In the genomic region with DNA sequence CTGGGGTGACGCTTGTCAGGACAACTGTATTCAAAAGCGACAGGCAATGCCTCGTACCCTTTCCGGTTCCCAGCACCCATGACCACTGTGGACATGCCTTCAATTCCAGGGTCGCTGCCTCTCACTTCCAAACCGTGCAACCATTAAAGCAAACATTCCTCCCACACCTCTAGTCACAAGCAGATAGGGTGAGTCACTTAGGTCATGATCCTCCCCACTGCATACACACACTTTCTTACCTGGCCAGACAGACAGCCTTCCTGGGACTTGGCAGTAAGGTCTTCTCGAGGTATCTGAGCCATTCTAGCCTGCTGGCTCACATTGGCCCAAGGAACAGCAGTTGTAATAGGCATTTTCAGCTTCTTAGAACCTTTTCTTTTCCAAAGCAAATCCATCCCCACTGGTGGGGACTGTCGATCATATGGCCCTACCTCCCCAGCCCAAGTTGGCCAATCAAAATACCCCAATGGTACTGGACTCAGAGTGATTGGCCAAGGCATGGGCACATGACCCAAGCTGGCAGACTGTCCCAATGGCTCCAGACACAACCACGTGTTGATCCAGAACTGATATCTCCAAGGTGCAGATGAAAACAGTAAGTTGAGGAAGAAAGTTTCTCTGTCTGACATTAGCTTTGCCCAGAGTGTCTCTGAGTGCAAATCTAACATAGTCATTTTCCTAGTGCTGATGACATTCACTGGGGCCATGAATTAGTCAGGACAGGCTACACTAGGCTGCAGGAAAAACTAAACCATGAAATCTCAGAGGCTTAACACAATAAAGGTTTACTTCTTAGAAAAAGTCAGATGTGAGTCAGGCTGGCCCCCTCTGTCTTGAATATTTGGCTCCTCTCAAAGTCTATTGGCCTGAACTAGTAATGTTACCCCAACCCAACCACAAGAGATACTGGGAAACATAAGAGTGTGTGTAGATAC, we compare ENCODE assay signal across 20 cellular contexts.
DNase-seq lines count a peak whose midpoint lies in the region; ATAC-seq, FAIRE-seq and TF ChIP-seq lines count a peak whose summit lies in the region.
"Had no signal": no experiment of that assay in that cellular context is flagged by ENCODE, and none has a peak within 500 bp of the region (broad histone marks: within the 10 kb centered on the region; RNA-seq: fewer than 3 reads in every experiment).

No MANE protein-coding gene starts in this region.

- POLR2A ChIA-PET in MCF 10A (lab: Yijun Ruan, JAX) = no interaction called here
- POLR2A ChIA-PET in Panc1 (lab: Charles Lee) = no interaction called here
- POLR2A ChIA-PET in H1 (lab: Charles Lee; ENCODE audit: partially characterized antibody) = no interaction called here

- H3K4me1 Mint-ChIP-seq in MCF 10A (ENCODE audit: insufficient read depth, unreplicated experiment) = no peaks in the 10 kb centered on the region
- H3K4me1 Mint-ChIP-seq in stimulated activated naive CD8-positive, alpha-beta T cell treated with anti-CD3 and anti-CD28 coated beads, Interleukin-15, Interleukin-2, amounts not matched to agents 100 ng/mL and 50 ng/mL, for 24 hours (ENCODE audit: low read depth) = peaks cover 15% of the 10 kb centered on the region
- no peaks in the 10 kb centered on the region for H3K4me1 Mint-ChIP-seq in activated T-helper 1 cell treated with anti-CD3 and anti-CD28 coated beads, Interleukin-12 subunit alpha, Interleukin-12 subunit beta, Interleukin-2, Interleukin-4 antibody, amounts not matched to agents 30 ng/mL and 10 ng/mL and 1 ng/mL, durations not matched to agents 14 hours and 24 hours and 36 hours (ENCODE audit: low read depth)

- intact Hi-C loops in MCF 10A (cut with micrococcal nuclease) = no loop called here
- intact Hi-C loops in breast epithelium (cut with DNase I; ENCODE audit: low total_unique reads) = no loop called here
- intact Hi-C loops in Panc1 (cut with micrococcal nuclease; ENCODE audit: unreplicated experiment) = no loop called here
- intact Hi-C loops in activated T-helper 1 cell treated with anti-CD3 and anti-CD28 coated beads, Interleukin-12 subunit alpha, Interleukin-12 subunit beta, Interleukin-2, Interleukin-4 antibody, amounts not matched to agents 30 ng/mL and 10 ng/mL and 1 ng/mL, durations not matched to agents 14 hours and 24 hours and 36 hours (cut with micrococcal nuclease) = no loop called here

- H3K36me3 Mint-ChIP-seq in MCF 10A (ENCODE audit: insufficient read depth, unreplicated experiment) = no peaks in the 10 kb centered on the region
- no peaks in the 10 kb centered on the region for H3K36me3 Mint-ChIP-seq in stimulated activated naive CD8-positive, alpha-beta T cell treated with anti-CD3 and anti-CD28 coated beads, Interleukin-15, Interleukin-2, amounts not matched to agents 100 ng/mL and 50 ng/mL, for 24 hours (ENCODE audit: low read depth)
- H3K36me3 Mint-ChIP-seq in activated T-helper 1 cell treated with anti-CD3 and anti-CD28 coated beads, Interleukin-12 subunit alpha, Interleukin-12 subunit beta, Interleukin-2, Interleukin-4 antibody, amounts not matched to agents 30 ng/mL and 10 ng/mL and 1 ng/mL, durations not matched to agents 14 hours and 24 hours and 36 hours (ENCODE audit: low read depth) = no peaks in the 10 kb centered on the region
- H3K36me3 Mint-ChIP-seq: mesothelial cell of epicardium had no signal

- no peak for FAIRE-seq in H1 (lab: Jason Lieb, UNC)
- FAIRE-seq: D721Med had no signal

- no peak overlapping the region for H2AK5ac ChIP-seq in H1 (ENCODE audit: low read depth, low read length)

- H3K4ac ChIP-seq in H1 (replicated peaks; ENCODE audit: insufficient read length, low read depth, low read length) = no peak overlapping the region

- ATAC-seq in Panc1 = peak; percentile 12; the same call in 1 of the 2 replicates
- ATAC-seq: left lung; naive thymus-derived CD8-positive, alpha-beta T cell had no signal

- H3K27ac Mint-ChIP-seq in MCF 10A (ENCODE audit: low read depth, unreplicated experiment) = no peak overlapping the region
- peak overlapping the region; percentile 32 for H3K27ac Mint-ChIP-seq in stimulated activated naive CD8-positive, alpha-beta T cell treated with anti-CD3 and anti-CD28 coated beads, Interleukin-15, Interleukin-2, amounts not matched to agents 100 ng/mL and 50 ng/mL, for 24 hours
- no peak overlapping the region for H3K27ac Mint-ChIP-seq in activated T-helper 1 cell treated with anti-CD3 and anti-CD28 coated beads, Interleukin-12 subunit alpha, Interleukin-12 subunit beta, Interleukin-2, Interleukin-4 antibody, amounts not matched to agents 30 ng/mL and 10 ng/mL and 1 ng/mL, durations not matched to agents 14 hours and 24 hours and 36 hours
- H3K27ac Mint-ChIP-seq: mesothelial cell of epicardium had no signal

- H2BK20ac ChIP-seq in H1 (ENCODE audit: low read length) = no peak overlapping the region

- no peak overlapping the region for H3K14ac ChIP-seq in H1 (ENCODE audit: insufficient read length)

- no peak for TF ChIP-seq POLR2A in breast epithelium (IDR thresholded peaks at IDR 0.05)
- TF ChIP-seq POLR2A in H1 (IDR thresholded peaks at IDR 0.05; ENCODE audit: control extremely low read depth in 1 of 2, low read depth in 2 of 2, low read length in 2 of 2) = no peak
- TF ChIP-seq POLR2A in Peyer's patch (IDR thresholded peaks at IDR 0.05) = no peak

- WGBS in H1 (ENCODE audit: extremely low coverage in 1 of 2, insufficient coverage in 1 of 2, insufficient read length in 1 of 2, insufficient replicate concordance in 2 of 2, low coverage in 1 of 2, low lambda C conversion rate in 2 of 2, missing lambda C conversion rate in 1 of 2), 2 experiments = 95% methylated on average over 9 of the region's 9 CpGs; no CpG with 5 or more reads in 1 of the 2 experiments

- peak overlapping the region; percentile 19; the same call in 1 of the 2 replicates for H2BK15ac ChIP-seq in H1 (ENCODE audit: low read length)

- H4K91ac ChIP-seq in H1 (replicated peaks; ENCODE audit: insufficient read length, low read length) = no peak overlapping the region

- DNase-seq in MCF 10A (ENCODE audit: unreplicated experiment) = peak; percentile 18
- no peak for DNase-seq in breast epithelium (ENCODE audit: low spot score in 2 of 2)
- DNase-seq in Panc1 (ENCODE audit: low read depth, low spot score) = no peak
- no peak for DNase-seq in H1 (ENCODE audit: low read depth in 1 of 2, low spot score in 2 of 2)
- DNase-seq in Peyer's patch = no peak
- no peak for DNase-seq in DMS79 treated with DMSO at 0.1 percent for 48 hours (lab: John Stamatoyannopoulos, UW)
- DNase-seq in activated T-helper 1 cell treated with anti-CD3 and anti-CD28 coated beads, Interleukin-12 subunit alpha, Interleukin-12 subunit beta, Interleukin-2, Interleukin-4 antibody, amounts not matched to agents 30 ng/mL and 10 ng/mL and 1 ng/mL, durations not matched to agents 14 hours and 24 hours and 36 hours (ENCODE audit: low spot score) = no peak
- DNase-seq: activated naive CD4-positive, alpha-beta T cell; dermis blood vessel endothelial cell; GOT3; head of caudate nucleus; KG1; left lung; naive thymus-derived CD8-positive, alpha-beta T cell; NCI-H187 had no signal

- H2BK12ac ChIP-seq in H1 (ENCODE audit: low read depth, low read length) = no peak overlapping the region

- no peaks in the 10 kb centered on the region for H3K9me3 Mint-ChIP-seq in MCF 10A (ENCODE audit: unreplicated experiment)
- peaks cover 4% of the 10 kb centered on the region for H3K9me3 Mint-ChIP-seq in stimulated activated naive CD8-positive, alpha-beta T cell treated with anti-CD3 and anti-CD28 coated beads, Interleukin-15, Interleukin-2, amounts not matched to agents 100 ng/mL and 50 ng/mL, for 24 hours
- peaks cover 4% of the 10 kb centered on the region for H3K9me3 Mint-ChIP-seq in activated T-helper 1 cell treated with anti-CD3 and anti-CD28 coated beads, Interleukin-12 subunit alpha, Interleukin-12 subunit beta, Interleukin-2, Interleukin-4 antibody, amounts not matched to agents 30 ng/mL and 10 ng/mL and 1 ng/mL, durations not matched to agents 14 hours and 24 hours and 36 hours
- H3K9me3 Mint-ChIP-seq: mesothelial cell of epicardium had no signal

- H4K20me1 ChIP-seq in H1 (replicated peaks in 1 of 2; ENCODE audit: control insufficient read depth in 1 of 2, insufficient read depth in 2 of 2, low read length in 2 of 2) = no peaks in the 10 kb centered on the region

- H3K27ac ChIP-seq in breast epithelium = no peak overlapping the region
- H3K27ac ChIP-seq in Panc1 (ENCODE audit: low read length) = no peak overlapping the region
- no peak overlapping the region for H3K27ac ChIP-seq in H1 (ENCODE audit: low read depth, low read length)
- no peak overlapping the region for H3K27ac ChIP-seq in Peyer's patch
- H3K27ac ChIP-seq: C4-2B, left lung, right atrium auricular region had no signal

- BruUV-seq in MCF 10A (replicated peaks; lab: Mats Ljungman, UMichigan) (no TSS peak), Panc1 (replicated peaks; lab: Mats Ljungman, UMichigan) (no TSS peak)

- no peak overlapping the region for H2BK120ac ChIP-seq in H1 (replicated peaks; ENCODE audit: low read depth, low read length)

- no peak overlapping the region for H3K9ac ChIP-seq in H1 (replicated peaks in 1 of 4; ENCODE audit: extremely low read depth in 1 of 4, low read depth in 3 of 4, low read length in 3 of 4)

- TF ChIP-seq EP300 in H1 (IDR thresholded peaks at IDR 0.05; ENCODE audit: borderline replicate concordance in 1 of 2, low read depth in 2 of 2, low read length in 2 of 2) = no peak

- H3K27me3 ChIP-seq in breast epithelium (no peaks in the 10 kb centered on the region), Panc1 (ENCODE audit: control insufficient read depth, insufficient read depth, low read length) (peaks cover 4% of the 10 kb centered on the region), H1 (replicated peaks in 1 of 4; ENCODE audit: control insufficient read depth in 3 of 4, extremely low read depth in 1 of 4, insufficient read depth in 3 of 4, low read length in 3 of 4) (no peaks in the 10 kb centered on the region), Peyer's patch (no peaks in the 10 kb centered on the region)
- H3K27me3 ChIP-seq: left lung, right atrium auricular region had no signal

- no peaks in the 10 kb centered on the region for H3K79me1 ChIP-seq in H1 (ENCODE audit: low read depth, low read length)

- H3K18ac ChIP-seq in H1 (ENCODE audit: extremely low read depth, low read length) = no peak overlapping the region

- H3K9me3 ChIP-seq in breast epithelium (peaks cover 0 to 4% of the 10 kb centered on the region in 2 donors), Panc1 (ENCODE audit: control insufficient read depth, insufficient read depth, low read depth, low read length) (no peaks in the 10 kb centered on the region), H1 (ENCODE audit: insufficient read depth in 2 of 2, low read depth in 1 of 2, low read length in 1 of 2) (no peaks in the 10 kb centered on the region), Peyer's patch (no peaks in the 10 kb centered on the region)
- H3K9me3 ChIP-seq: left lung, right atrium auricular region had no signal

- H3K23ac ChIP-seq in H1 (ENCODE audit: insufficient read length) = no peak overlapping the region

- TF ChIP-seq CTCF in MCF 10A (IDR thresholded peaks at IDR 0.05; ENCODE audit: unreplicated experiment) (no peak), breast epithelium (IDR thresholded peaks at IDR 0.05) (no peak), Panc1 (IDR thresholded peaks at IDR 0.05) (no peak), H1 (IDR thresholded peaks at IDR 0.05; ENCODE audit: control extremely low read depth in 1 of 3, insufficient read depth in 1 of 3, low read depth in 1 of 3, low read length in 3 of 3) (no peak), Peyer's patch (IDR thresholded peaks at IDR 0.05) (no peak)

- H3K4me3 ChIP-seq in breast epithelium = no peak overlapping the region
- no peak overlapping the region for H3K4me3 ChIP-seq in Panc1 (ENCODE audit: low read depth in 2 of 2, low read length in 2 of 2)
- H3K4me3 ChIP-seq in H1 (ENCODE audit: extremely low read depth in 1 of 4, insufficient read depth in 2 of 4, low read depth in 3 of 4, low read length in 4 of 4) = no peak overlapping the region
- H3K4me3 ChIP-seq in Peyer's patch = no peak overlapping the region
- H3K4me3 ChIP-seq: left lung, right atrium auricular region had no signal

- TF ChIP-seq RAD21 in H1 (IDR thresholded peaks at IDR 0.05 in 1 of 2, conservative IDR thresholded peaks at IDR 0.05 in 1 of 2; ENCODE audit: low read depth in 2 of 2, low read length in 2 of 2) = no peak

- no peaks in the 10 kb centered on the region; the same call in 1 of the 2 replicates for H3K23me2 ChIP-seq in H1 (ENCODE audit: low read depth, low read length)

- no peak overlapping the region for H3K4me2 ChIP-seq in H1 (ENCODE audit: insufficient read depth in 1 of 2, low read depth in 2 of 2, low read length in 2 of 2)

- H4K5ac ChIP-seq in H1 (ENCODE audit: insufficient read length, low read depth, low read length) = no peak overlapping the region

- no peaks in the 10 kb centered on the region for H3K79me2 ChIP-seq in H1 (ENCODE audit: control insufficient read depth in 1 of 2, insufficient read depth in 2 of 2, low read length in 2 of 2)

- CTCF ChIA-PET in MCF 10A (lab: Yijun Ruan, JAX) (no interaction called here), Panc1 (lab: Charles Lee) (no interaction called here), H1 (lab: Charles Lee; ENCODE audit: partially characterized antibody) (interaction anchor here (0.6 to 1.2 kb wide), 2 partner anchors 77 to 159 kb away, joined by 3 read pairs; no protein-coding TSS in a partner anchor)

- H3K27me3 Mint-ChIP-seq in MCF 10A (ENCODE audit: insufficient read depth, unreplicated experiment) = peaks cover 11% of the 10 kb centered on the region
- H3K27me3 Mint-ChIP-seq in stimulated activated naive CD8-positive, alpha-beta T cell treated with anti-CD3 and anti-CD28 coated beads, Interleukin-15, Interleukin-2, amounts not matched to agents 100 ng/mL and 50 ng/mL, for 24 hours = peaks cover 20% of the 10 kb centered on the region
- H3K27me3 Mint-ChIP-seq in activated T-helper 1 cell treated with anti-CD3 and anti-CD28 coated beads, Interleukin-12 subunit alpha, Interleukin-12 subunit beta, Interleukin-2, Interleukin-4 antibody, amounts not matched to agents 30 ng/mL and 10 ng/mL and 1 ng/mL, durations not matched to agents 14 hours and 24 hours and 36 hours (ENCODE audit: insufficient read depth) = peaks cover 3% of the 10 kb centered on the region

- H2AFZ ChIP-seq in H1 (ENCODE audit: low read length) = no peak overlapping the region

- in situ Hi-C loops in Panc1 (cut with HindIII; ENCODE audit: low pct_unique_long_range_greater_than_20kb, low sequenced_read_pairs) = no loop called here

- no peak overlapping the region for H4K8ac ChIP-seq in H1 (ENCODE audit: extremely low read depth, insufficient read depth, low read length)

- H3K36me3 ChIP-seq in breast epithelium (no peaks in the 10 kb centered on the region), Panc1 (ENCODE audit: control insufficient read depth, insufficient read depth, low read length) (no peaks in the 10 kb centered on the region), H1 (ENCODE audit: control insufficient read depth in 2 of 4, insufficient read depth in 4 of 4, low read length in 3 of 4) (no peaks in the 10 kb centered on the region), Peyer's patch (no peaks in the 10 kb centered on the region)
- H3K36me3 ChIP-seq: left lung, right atrium auricular region had no signal

- H3K56ac ChIP-seq in H1 (replicated peaks; ENCODE audit: insufficient read length, low read depth, low read length) = no peak overlapping the region

- no peaks in the 10 kb centered on the region for H3K4me1 ChIP-seq in breast epithelium
- H3K4me1 ChIP-seq in Panc1 (ENCODE audit: control insufficient read depth, insufficient read depth, low read length) = no peaks in the 10 kb centered on the region
- H3K4me1 ChIP-seq in H1 (replicated peaks in 1 of 4; ENCODE audit: control insufficient read depth in 3 of 4, insufficient read depth in 4 of 4, low read length in 3 of 4) = peaks cover 0 to 7% (median 3%) of the 10 kb centered on the region in 4 experiments; a peak in 4 of 7 replicates
- H3K4me1 ChIP-seq in Peyer's patch = no peaks in the 10 kb centered on the region
- H3K4me1 ChIP-seq: left lung, right atrium auricular region had no signal

- H2BK5ac ChIP-seq in H1 (ENCODE audit: low read depth, low read length) = no peak overlapping the region

- no peak overlapping the region for H3K4me3 Mint-ChIP-seq in MCF 10A (ENCODE audit: unreplicated experiment)
- H3K4me3 Mint-ChIP-seq in stimulated activated naive CD8-positive, alpha-beta T cell treated with anti-CD3 and anti-CD28 coated beads, Interleukin-15, Interleukin-2, amounts not matched to agents 100 ng/mL and 50 ng/mL, for 24 hours = no peak overlapping the region
- no peak overlapping the region for H3K4me3 Mint-ChIP-seq in activated T-helper 1 cell treated with anti-CD3 and anti-CD28 coated beads, Interleukin-12 subunit alpha, Interleukin-12 subunit beta, Interleukin-2, Interleukin-4 antibody, amounts not matched to agents 30 ng/mL and 10 ng/mL and 1 ng/mL, durations not matched to agents 14 hours and 24 hours and 36 hours
- H3K4me3 Mint-ChIP-seq: mesothelial cell of epicardium had no signal
